In the genomic region with DNA sequence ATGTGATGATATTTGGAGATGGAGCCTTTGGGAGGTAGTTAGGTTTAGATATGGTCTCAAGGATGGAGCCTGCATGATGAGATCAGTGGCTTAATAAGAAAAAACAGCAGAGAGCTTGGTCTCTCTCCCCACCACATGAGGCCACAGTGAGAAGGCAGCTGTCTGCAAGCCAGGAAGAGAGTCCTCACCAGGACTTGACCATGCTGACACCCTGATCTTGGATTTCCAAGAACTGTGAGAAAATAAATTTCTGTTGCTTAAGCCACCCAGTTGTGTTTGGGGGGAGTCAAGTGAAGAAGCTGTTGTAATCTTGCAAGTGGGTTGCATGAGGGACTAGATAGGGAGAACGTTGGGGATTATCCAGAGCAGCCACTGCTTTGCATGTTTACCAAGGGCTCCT, we compare ENCODE assay signal across 30 cellular contexts.
"Had no signal": no experiment of that assay in that cellular context is flagged by ENCODE, and none has a peak within 500 bp of the region (broad histone marks: within the 10 kb centered on the region; RNA-seq: fewer than 3 reads in every experiment).

No MANE protein-coding gene starts in this region.

- H3K27ac ChIP-seq: adrenal gland, body of pancreas, cardiac muscle cell, colonic mucosa, epithelial cell of prostate had no signal

- H3K4me3 ChIP-seq: adrenal gland, body of pancreas, cardiac muscle cell, colonic mucosa had no signal

- DNase-seq: activated CD4-positive, alpha-beta memory T cell treated with anti-CD3 and anti-CD28 coated beads for 36 hours; activated CD4-positive, alpha-beta T cell treated with anti-CD3 and anti-CD28 coated beads for 36 hours; activated CD4-positive, alpha-beta T cell treated with anti-CD3 and anti-CD28 coated beads, Interleukin-2, amount 10 ng/mL, durations not matched to agents 24 days and 14 days; activated CD4-positive, CD25-positive, alpha-beta regulatory T cell; activated CD4-positive, CD25-positive, alpha-beta regulatory T cell treated with anti-CD3 and anti-CD28 coated beads, Interleukin-2, amount 50 U/mL, for 72 hours; activated CD8-positive, alpha-beta memory T cell treated with anti-CD3 and anti-CD28 coated beads, Interleukin-2, amount 10 ng/mL, durations not matched to agents 7 days and 5 days; activated CD8-positive, alpha-beta memory T cell treated with anti-CD3 and anti-CD28 coated beads, Interleukin-2, amount 50 U/mL, for 4 hours; activated CD8-positive, alpha-beta T cell treated with anti-CD3 and anti-CD28 coated beads, Interleukin-2, amount 10 ng/mL, durations not matched to agents 7 days and 5 days; activated effector memory CD4-positive, alpha-beta T cell treated with anti-CD3 and anti-CD28 coated beads, Interleukin-2, amount 50 U/mL, for 16 hours; activated naive CD4-positive, alpha-beta T cell treated with anti-CD3 and anti-CD28 coated beads for 36 hours; activated naive CD8-positive, alpha-beta T cell treated with anti-CD3 and anti-CD28 coated beads for 36 hours; activated naive CD8-positive, alpha-beta T cell treated with anti-CD3 and anti-CD28 coated beads, Interleukin-2, amount 50 U/mL, for 24 hours; activated T-cell treated with anti-CD3 and anti-CD28 coated beads, Interleukin-2, amount 50 U/mL, for 1 hour; activated T-cell treated with anti-CD3 and anti-CD28 coated beads, Interleukin-2, amount 50 U/mL, for 48 hours; adrenal gland; amygdala; aorta; body of pancreas; central memory CD4-positive, alpha-beta T cell; cerebellar nuclear complex; colonic mucosa; effector CD8-positive, alpha-beta T cell; foreskin fibroblast; head of caudate nucleus; T-helper 2 cell had no signal

- FAIRE-seq: endometrium, endothelial cell of umbilical vein, frontal cortex had no signal

- H3K9me3 ChIP-seq: adrenal gland, body of pancreas, colonic mucosa had no signal

- H3K36me3 ChIP-seq: adrenal gland, cardiac muscle cell, colonic mucosa had no signal

- H3K4me1 ChIP-seq: adrenal gland, body of pancreas, colonic mucosa had no signal

- H3K27me3 ChIP-seq: adrenal gland, body of pancreas, cardiac muscle cell, colonic mucosa had no signal
